Comparison of ENCODE assay signal across 28 cellular contexts in the genomic region with DNA sequence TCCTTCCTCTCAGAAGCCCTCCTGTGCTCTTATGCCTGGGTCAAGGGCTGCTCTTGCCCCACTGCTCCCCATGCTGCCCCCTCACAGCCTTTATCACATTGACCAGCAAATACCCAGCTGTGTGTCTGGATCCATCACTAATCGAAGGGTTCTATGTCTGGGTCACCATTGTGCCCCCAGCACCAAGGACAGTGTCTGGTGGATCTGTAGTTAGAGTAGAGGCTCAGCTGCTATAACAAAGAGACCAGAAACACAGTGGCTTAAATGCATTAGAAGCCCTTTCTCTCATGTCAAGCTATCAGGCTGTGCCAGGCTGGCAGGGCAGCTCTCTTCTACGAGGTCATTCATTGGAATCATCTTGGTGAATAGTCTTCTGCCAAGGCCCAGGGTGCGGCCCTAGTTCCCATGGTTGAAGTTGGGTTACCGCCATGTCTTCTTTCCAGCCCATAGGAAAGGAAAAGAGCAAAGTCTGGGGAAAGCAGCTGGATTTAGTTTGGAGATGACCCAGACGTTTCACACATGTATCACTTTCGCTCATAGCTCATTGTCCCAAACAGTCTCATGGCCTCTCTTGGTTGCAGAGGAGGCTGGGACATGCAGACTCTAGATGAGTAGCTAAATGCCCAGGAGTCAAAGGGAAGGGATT. TPM values are rescaled to one million over a fixed set of nuclear protein-coding genes. Genes with fewer than 3 reads are reported as not detected.
"Had no signal": no experiment of that assay in that cellular context is flagged by ENCODE, and none has a peak within 500 bp of the region (broad histone marks: within the 10 kb centered on the region; RNA-seq: fewer than 3 reads in every experiment).

No MANE protein-coding gene starts in this region.

- ATAC-seq: activated naive CD4-positive, alpha-beta T cell treated with anti-CD3 and anti-CD28 coated beads, Interleukin-2, amount 50 U/mL, for 72 hours; activated naive CD8-positive, alpha-beta T cell treated with anti-CD3 and anti-CD28 coated beads, Interleukin-2, amount 50 U/mL, for 24 hours; activated T-cell treated with anti-CD3 and anti-CD28 coated beads, Interleukin-2, amount 50 U/mL, for 4 hours; PC-3; T-cell had no signal

- H3K27ac Mint-ChIP-seq: activated B cell treated with CpG ODN at 0.5 μM for 24 hours; activated CD4-positive, alpha-beta T cell treated with anti-CD3 and anti-CD28 coated beads, Interleukin-2, amount 10 ng/mL, durations not matched to agents 24 days and 14 days; activated naive CD4-positive, alpha-beta T cell treated with anti-CD3 and anti-CD28 coated beads, Interleukin-2, amount 50 U/mL, for 72 hours; activated naive CD8-positive, alpha-beta T cell treated with anti-CD3 and anti-CD28 coated beads, Interleukin-2, amount 50 U/mL, for 24 hours; brain; T-cell had no signal

- DNase-seq: activated B cell treated with CpG ODN at 0.5 μM for 24 hours; activated CD4-positive, alpha-beta T cell treated with anti-CD3 and anti-CD28 coated beads for 1 hour; activated CD4-positive, alpha-beta T cell treated with anti-CD3 and anti-CD28 coated beads, Interleukin-2, amount 10 ng/mL, durations not matched to agents 24 days and 14 days; activated CD4-positive, alpha-beta T cell treated with anti-CD3 and anti-CD28 coated beads, Interleukin-2, amount 50 U/mL, for 48 hours; activated effector memory CD4-positive, alpha-beta T cell treated with anti-CD3 and anti-CD28 coated beads, Interleukin-2, amount 50 U/mL, for 16 hours; activated naive CD4-positive, alpha-beta T cell treated with Interleukin-2 at 50 U/mL for 16 hours; activated naive CD8-positive, alpha-beta T cell treated with anti-CD3 and anti-CD28 coated beads, Interleukin-2, amount 50 U/mL, for 24 hours; activated T-cell treated with anti-CD3 and anti-CD28 coated beads, Interleukin-2, amount 50 U/mL, for 4 hours; amniotic stem cell; MM.1S; NCI-H1105; NCI-H1436; NCI-H187; NCI-H2081; NCI-H446; NCI-H524; PC-3; SHP77 treated with DMSO at 0.1 percent for 48 hours; T-cell; T-helper 2 cell; T1000 had no signal

- H3K27ac ChIP-seq: KMS-11 had no signal

- H3K4me3 Mint-ChIP-seq: activated B cell treated with CpG ODN at 0.5 μM for 24 hours; activated CD4-positive, alpha-beta T cell treated with anti-CD3 and anti-CD28 coated beads, Interleukin-2, amount 10 ng/mL, durations not matched to agents 24 days and 14 days; activated naive CD8-positive, alpha-beta T cell treated with anti-CD3 and anti-CD28 coated beads, Interleukin-2, amount 50 U/mL, for 24 hours; activated T-cell treated with anti-CD3 and anti-CD28 coated beads, Interleukin-2, amount 50 U/mL, for 4 hours; brain; central memory CD8-positive, alpha-beta T cell; T-cell had no signal

- H3K36me3 Mint-ChIP-seq: activated naive CD4-positive, alpha-beta T cell treated with anti-CD3 and anti-CD28 coated beads, Interleukin-2, amount 50 U/mL, for 72 hours; brain; T-cell had no signal

- H3K4me1 Mint-ChIP-seq: activated B cell treated with CpG ODN at 0.5 μM for 24 hours; activated CD4-positive, alpha-beta T cell treated with anti-CD3 and anti-CD28 coated beads, Interleukin-2, amount 10 ng/mL, durations not matched to agents 24 days and 14 days; activated naive CD8-positive, alpha-beta T cell treated with anti-CD3 and anti-CD28 coated beads, Interleukin-2, amount 50 U/mL, for 24 hours; central memory CD8-positive, alpha-beta T cell; T-cell had no signal

- H3K4me2 ChIP-seq: KMS-11 had no signal

- FAIRE-seq: astrocyte, RCC 7860, TTC549 had no signal

- H3K9me3 Mint-ChIP-seq: activated B cell treated with CpG ODN at 0.5 μM for 24 hours; activated CD4-positive, alpha-beta T cell treated with anti-CD3 and anti-CD28 coated beads, Interleukin-2, amount 10 ng/mL, durations not matched to agents 24 days and 14 days; activated naive CD4-positive, alpha-beta T cell treated with anti-CD3 and anti-CD28 coated beads, Interleukin-2, amount 50 U/mL, for 72 hours; activated naive CD8-positive, alpha-beta T cell treated with anti-CD3 and anti-CD28 coated beads, Interleukin-2, amount 50 U/mL, for 24 hours; activated T-cell treated with anti-CD3 and anti-CD28 coated beads, Interleukin-2, amount 50 U/mL, for 4 hours; central memory CD8-positive, alpha-beta T cell; T-cell had no signal

- H3K9ac ChIP-seq: KMS-11 had no signal

- H3K27me3 Mint-ChIP-seq: activated B cell treated with CpG ODN at 0.5 μM for 24 hours; activated CD4-positive, alpha-beta T cell treated with anti-CD3 and anti-CD28 coated beads, Interleukin-2, amount 10 ng/mL, durations not matched to agents 24 days and 14 days; activated naive CD8-positive, alpha-beta T cell treated with anti-CD3 and anti-CD28 coated beads, Interleukin-2, amount 50 U/mL, for 24 hours; brain; central memory CD8-positive, alpha-beta T cell had no signal

RNA-seq across cellular contexts. Expression of a gene that starts 32.2 kb away (rescaled TPM):
- total RNA-seq: activated CD4-positive, alpha-beta T cell treated with anti-CD3 and anti-CD28 coated beads, Interleukin-2, amount 10 ng/mL, durations not matched to agents 24 days and 14 days; activated naive CD4-positive, alpha-beta T cell treated with anti-CD3 and anti-CD28 coated beads, Interleukin-2, amount 50 U/mL, for 72 hours; activated T-cell treated with anti-CD3 and anti-CD28 coated beads, Interleukin-2, amount 50 U/mL, for 4 hours; astrocyte had no signal
